8 cellular contexts compared by ENCODE assay signal in the genomic region with DNA sequence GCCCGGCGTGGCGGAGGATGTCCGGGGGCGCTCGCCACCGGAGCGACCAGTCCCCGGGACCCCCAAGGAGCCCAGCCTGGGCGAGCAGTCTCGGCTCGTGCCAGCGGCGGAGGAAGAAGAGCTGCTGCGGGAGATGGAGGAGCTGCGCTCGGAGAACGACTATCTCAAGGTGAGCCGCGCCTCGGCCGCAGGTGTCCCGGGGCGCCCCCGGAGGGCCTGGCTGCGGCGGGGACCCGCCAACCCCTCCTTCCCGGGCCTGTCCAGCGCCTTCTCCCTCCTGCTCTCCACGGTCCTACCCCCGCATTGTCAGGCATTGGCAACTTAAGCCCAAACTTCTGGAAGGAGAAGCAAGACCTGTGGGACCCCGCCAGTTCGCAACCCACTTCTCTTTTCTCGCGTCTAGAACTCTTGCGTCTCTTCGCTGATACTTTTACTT. TPM values are rescaled to one million over a fixed set of nuclear protein-coding genes. Genes with fewer than 3 reads are reported as not detected.
DNase-seq lines count a peak whose midpoint lies in the region; ATAC-seq and TF ChIP-seq lines count a peak whose summit lies in the region.

No MANE protein-coding gene starts in this region.

- H3K9me3 Mint-ChIP-seq in activated CD8-positive, alpha-beta memory T cell treated with anti-CD3 and anti-CD28 coated beads, Interleukin-2, amount 10 ng/mL, durations not matched to agents 7 days and 5 days (ENCODE audit: low read depth), result no peaks in the 10 kb centered on the region

- H3K27ac ChIP-seq in heart right ventricle, result no peak overlapping the region
- H3K27ac ChIP-seq in right cardiac atrium (ENCODE audit: low read length), result no peak overlapping the region
- no peak overlapping the region for H3K27ac ChIP-seq in spleen

- peaks cover 14% of the 10 kb centered on the region for H3K4me1 Mint-ChIP-seq in activated CD8-positive, alpha-beta memory T cell treated with anti-CD3 and anti-CD28 coated beads, Interleukin-2, amount 10 ng/mL, durations not matched to agents 7 days and 5 days

- H3K36me3 ChIP-seq in heart right ventricle (no peaks in the 10 kb centered on the region), spleen (no peaks in the 10 kb centered on the region)

- TF ChIP-seq POLR2A in spleen (IDR thresholded peaks at IDR 0.05), result no peak

- no peaks in the 10 kb centered on the region for H3K9me3 ChIP-seq in heart right ventricle
- no peaks in the 10 kb centered on the region for H3K9me3 ChIP-seq in right cardiac atrium (ENCODE audit: control insufficient read depth, low read length)
- no peaks in the 10 kb centered on the region for H3K9me3 ChIP-seq in spleen

- peaks cover 8 to 31% (median 21%) of the 10 kb centered on the region in 9 donors for H3K4me1 ChIP-seq in heart right ventricle
- H3K4me1 ChIP-seq in right cardiac atrium (ENCODE audit: control insufficient read depth, insufficient read depth, low read length), result peaks cover 4% of the 10 kb centered on the region
- peaks cover 8 to 38% (median 30%) of the 10 kb centered on the region in 6 donors for H3K4me1 ChIP-seq in spleen

- peaks cover 61% of the 10 kb centered on the region for H3K27me3 Mint-ChIP-seq in activated CD8-positive, alpha-beta memory T cell treated with anti-CD3 and anti-CD28 coated beads, Interleukin-2, amount 10 ng/mL, durations not matched to agents 7 days and 5 days

- WGBS in heart right ventricle, 2 donors, result 2 to 3% methylated on average over 27 to 38 of the region's 38 CpGs
- 2% methylated on average over 38 of the region's 38 CpGs for WGBS in right cardiac atrium
- WGBS in spleen, 5 donors, result 2 to 3% (median 2%) methylated on average over 24 to 38 of the region's 38 CpGs

- H3K4me3 ChIP-seq in heart right ventricle (peak overlapping the region in 9 of 10 donors; percentile 49 to 74 (median 63)), right cardiac atrium (ENCODE audit: low read length) (peak overlapping the region; percentile 91), spleen (peak overlapping the region; percentile 35 to 93 (median 71))

- TF ChIP-seq CTCF in heart right ventricle (IDR thresholded peaks at IDR 0.05), result no peak
- TF ChIP-seq CTCF in spleen (IDR thresholded peaks at IDR 0.05 in 8 of 11, conservative IDR thresholded peaks at IDR 0.05 in 3 of 11), result no peak

- peak overlapping the region; percentile 64 for H3K4me3 Mint-ChIP-seq in activated CD8-positive, alpha-beta memory T cell treated with anti-CD3 and anti-CD28 coated beads, Interleukin-2, amount 10 ng/mL, durations not matched to agents 7 days and 5 days

- H3K27me3 ChIP-seq in heart right ventricle, result peaks cover 0 to 67% (median 0%) of the 10 kb centered on the region in 7 donors
- H3K27me3 ChIP-seq in right cardiac atrium (ENCODE audit: control insufficient read depth, insufficient read depth), result no peaks in the 10 kb centered on the region
- H3K27me3 ChIP-seq in spleen (replicated peaks in 1 of 7), result peaks cover 0 to 71% (median 30%) of the 10 kb centered on the region in 7 donors

- H3K27ac Mint-ChIP-seq in activated CD8-positive, alpha-beta memory T cell treated with anti-CD3 and anti-CD28 coated beads, Interleukin-2, amount 10 ng/mL, durations not matched to agents 7 days and 5 days, result no peak overlapping the region

- intact Hi-C loops in heart right ventricle (cut with DNase I), result no loop called here
- intact Hi-C loops in Right ventricle myocardium superior (cut with DNase I), result no loop called here
- intact Hi-C loops in right cardiac atrium (cut with DNase I), result loop anchor here in 1 of 4 donors (10.0 kb wide), 1 partner anchor 98 kb away; no protein-coding TSS in a partner anchor
- intact Hi-C loops in spleen (cut with DNase I; ENCODE audit: low total_unique reads), result no loop called here

- no peak for DNase-seq in heart right ventricle
- DNase-seq in Right ventricle myocardium superior, result no peak
- no peak for DNase-seq in activated CD8-positive, alpha-beta memory T cell treated with anti-CD3 and anti-CD28 coated beads, Interleukin-2, amount 10 ng/mL, durations not matched to agents 7 days and 5 days
- no peak for DNase-seq in right cardiac atrium
- DNase-seq in spleen, result peak; percentile 83
- no peak for DNase-seq in globus pallidus (ENCODE audit: low spot score)

- ATAC-seq in heart right ventricle (no peak), Right ventricle myocardium superior (ENCODE audit: poor library complexity) (no peak), right cardiac atrium (no peak), GM18909 (IDR thresholded peaks at IDR 0.05; ENCODE audit: poor library complexity, unreplicated experiment) (no peak), HG03571 (IDR thresholded peaks at IDR 0.05; ENCODE audit: unreplicated experiment) (no peak)
- ATAC-seq in activated CD8-positive, alpha-beta memory T cell treated with anti-CD3 and anti-CD28 coated beads, Interleukin-2, amount 10 ng/mL, durations not matched to agents 7 days and 5 days, result no peak

- H3K36me3 Mint-ChIP-seq in activated CD8-positive, alpha-beta memory T cell treated with anti-CD3 and anti-CD28 coated beads, Interleukin-2, amount 10 ng/mL, durations not matched to agents 7 days and 5 days, result peaks cover 2% of the 10 kb centered on the region

- CTCF ChIA-PET in activated CD8-positive, alpha-beta memory T cell treated with anti-CD3 and anti-CD28 coated beads, Interleukin-2, amount 10 ng/mL, durations not matched to agents 7 days and 5 days (lab: Charles Lee), result interaction anchor here (1.0 kb wide), 1 partner anchor 10 kb away, joined by 7 read pairs; no protein-coding TSS in a partner anchor

RNA-seq across cellular contexts. Expression of a gene that starts 1.2 kb away (rescaled TPM):
- total RNA-seq in heart right ventricle (10 to 100 TPM in 4 of 10 donors, 1 to 10 TPM in 6; 3.3 to 17.2 (median 8.8) TPM), Right ventricle myocardium superior (9.0 TPM), right cardiac atrium (1 to 10 TPM; 5.3 to 8.7 (median 6.9) TPM), spleen (1 to 10 TPM; 2.5 to 7.5 (median 5.0) TPM)
- polyA plus RNA-seq in heart right ventricle (1 to 10 TPM; 1.9 to 9.6 TPM), right cardiac atrium (6.1 TPM), spleen (1 to 10 TPM; 1.6 to 4.4 (median 2.8) TPM)
- total RNA-seq in activated CD8-positive, alpha-beta memory T cell treated with anti-CD3 and anti-CD28 coated beads, Interleukin-2, amount 10 ng/mL, durations not matched to agents 7 days and 5 days, result under 1 TPM; 0.41 to 0.59 TPM
